ENCODE assay signal across 1 cellular context in genomic region chr15:43329222-43329959, GRCh38.
TF ChIP-seq lines count a peak whose summit lies in the region.

No MANE protein-coding gene starts in this region.

TF ChIP-seq in HepG2, 621 proteins besides CTCF, POLR2A, EP300 and RAD21:
- TF ChIP-seq ZNF160 (CRISPR knock-in tag; IDR thresholded peaks at IDR 0.05) (peak; percentile 14; the same call in 1 of the 2 replicates), ZNF615 (CRISPR knock-in tag; IDR thresholded peaks at IDR 0.05; ENCODE audit: borderline replicate concordance) (no peak), ZNF619 (CRISPR knock-in tag; IDR thresholded peaks at IDR 0.05) (0 out of 2 replicates have a peak, but pooled peaks have one; percentile 22), MTA3 (CRISPR knock-in tag; IDR thresholded peaks at IDR 0.05) (no peak), ZNF784 (CRISPR knock-in tag; IDR thresholded peaks at IDR 0.05; ENCODE audit: borderline replicate concordance) (0 out of 2 replicates have a peak, but pooled peaks have one; percentile 5), HNRNPUL1 (IDR thresholded peaks at IDR 0.05; ENCODE audit: low read depth, low read length) (no peak), ZNF570 (CRISPR knock-in tag; IDR thresholded peaks at IDR 0.05; ENCODE audit: borderline replicate concordance) (no peak), MZF1 (CRISPR knock-in tag; IDR thresholded peaks at IDR 0.05; ENCODE audit: borderline replicate concordance) (no peak), BRD4 (CRISPR knock-in tag; IDR thresholded peaks at IDR 0.05) (peak; percentile 55; the same call in 1 of the 2 replicates), TBP (CRISPR knock-in tag; IDR thresholded peaks at IDR 0.05) (0 out of 2 replicates have a peak, but pooled peaks have one; percentile 50), PRDM4 (CRISPR knock-in tag; IDR thresholded peaks at IDR 0.05; ENCODE audit: borderline replicate concordance) (0 out of 2 replicates have a peak, but pooled peaks have one; percentile 6), ZNF639 (CRISPR knock-in tag; conservative IDR thresholded peaks at IDR 0.05) (no peak), LBX2 (CRISPR knock-in tag; IDR thresholded peaks at IDR 0.05; ENCODE audit: borderline replicate concordance) (0 out of 2 replicates have a peak, but pooled peaks have one; percentile 15), FLYWCH1 (CRISPR knock-in tag; IDR thresholded peaks at IDR 0.05) (no peak), ZBTB33 (CRISPR knock-in tag; IDR thresholded peaks at IDR 0.05) (peak; percentile 21; the same call in 1 of the 2 replicates), ZKSCAN8 (CRISPR knock-in tag; IDR thresholded peaks at IDR 0.05; ENCODE audit: borderline replicate concordance) (no peak), SIN3B (IDR thresholded peaks at IDR 0.05; ENCODE audit: low read length) (no peak), HIC2 (CRISPR knock-in tag; IDR thresholded peaks at IDR 0.05; ENCODE audit: low read depth) (0 out of 2 replicates have a peak, but pooled peaks have one; percentile 3), CERS6 (CRISPR knock-in tag; IDR thresholded peaks at IDR 0.05) (0 out of 2 replicates have a peak, but pooled peaks have one; percentile 50), ZNF251 (CRISPR knock-in tag; IDR thresholded peaks at IDR 0.05) (no peak), ZBTB20 (CRISPR knock-in tag; IDR thresholded peaks at IDR 0.05; ENCODE audit: borderline replicate concordance, low read depth) (0 out of 2 replicates have a peak, but pooled peaks have one; percentile 1), ZNF883 (CRISPR knock-in tag; IDR thresholded peaks at IDR 0.05; ENCODE audit: not compliant biosample characterization) (no peak), NONO (IDR thresholded peaks at IDR 0.05) (no peak), NONO (CRISPR knock-in tag; conservative IDR thresholded peaks at IDR 0.05) (no peak), ZNF644 (CRISPR knock-in tag; IDR thresholded peaks at IDR 0.05; ENCODE audit: low read depth) (no peak), DNMT3B (CRISPR knock-in tag; conservative IDR thresholded peaks at IDR 0.05) (no peak), FOXA3 (CRISPR knock-in tag; IDR thresholded peaks at IDR 0.05) (no peak), ZNF792 (CRISPR knock-in tag; IDR thresholded peaks at IDR 0.05) (no peak), ZNF354B (CRISPR knock-in tag; IDR thresholded peaks at IDR 0.05) (0 out of 2 replicates have a peak, but pooled peaks have one; percentile 30), TP53 (CRISPR knock-in tag; conservative IDR thresholded peaks at IDR 0.05) (no peak), ZBTB38 (CRISPR knock-in tag; IDR thresholded peaks at IDR 0.05) (peak; percentile 78), SRSF1 (optimal IDR thresholded peaks at IDR 0.05; ENCODE audit: low read depth, low read length) (no peak), MIXL1 (CRISPR knock-in tag; IDR thresholded peaks at IDR 0.05) (no peak), ZNF367 (CRISPR knock-in tag; IDR thresholded peaks at IDR 0.05; ENCODE audit: borderline replicate concordance) (peak; percentile 2; the same call in 1 of the 2 replicates)
